In the genomic region with DNA sequence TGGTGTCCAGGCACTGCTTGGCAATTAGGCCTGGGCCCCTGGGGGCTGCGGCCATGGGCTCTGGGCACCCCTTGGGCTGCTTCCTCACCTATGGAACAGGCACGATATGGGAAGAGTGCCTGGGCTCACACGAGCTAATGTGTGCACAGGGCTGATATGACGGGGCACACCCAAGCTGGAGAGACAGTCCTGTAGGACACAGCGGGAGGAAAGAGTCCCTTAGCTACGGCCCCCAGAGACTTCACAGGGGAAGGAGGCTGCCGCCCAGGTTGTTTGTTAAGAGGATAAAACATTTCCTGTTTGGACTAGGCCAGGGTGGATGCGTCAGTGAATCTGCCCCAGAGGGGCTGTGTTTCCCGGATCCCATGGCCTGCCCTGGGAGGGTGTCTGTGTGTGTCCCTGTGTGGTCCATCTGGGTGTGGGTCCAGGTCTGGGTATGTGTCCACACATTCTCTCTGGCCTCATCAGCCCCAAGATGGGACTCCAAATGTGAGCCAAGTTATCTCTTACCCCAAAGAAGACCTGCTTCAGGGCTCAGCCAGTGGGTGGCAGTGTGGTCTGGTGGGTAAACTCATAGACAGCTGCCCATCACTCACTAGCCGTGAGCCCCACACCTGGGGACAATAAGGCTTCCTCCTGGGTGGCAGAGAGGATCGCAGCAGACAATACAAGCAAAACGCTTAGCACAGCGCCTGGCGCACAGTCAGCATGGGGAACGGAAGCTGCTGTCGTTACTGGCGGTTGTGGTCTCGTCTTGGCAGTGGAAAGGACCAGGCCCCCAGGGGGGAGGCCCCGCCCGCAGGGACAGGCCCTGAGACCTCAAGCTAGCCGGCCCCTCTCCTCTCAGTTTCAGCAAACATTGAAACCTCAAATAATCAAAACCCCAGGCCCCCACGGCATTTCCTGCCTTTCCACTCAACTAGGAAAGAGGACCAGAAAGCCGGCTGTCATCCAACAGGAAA, we compare ENCODE assay signal across 8 cellular contexts. TPM values are rescaled to one million over a fixed set of nuclear protein-coding genes. Genes with fewer than 3 reads are reported as not detected.
DNase-seq lines count a peak whose midpoint lies in the region; ATAC-seq and TF ChIP-seq lines count a peak whose summit lies in the region.

No MANE protein-coding gene starts in this region.

- peak; percentile 63 for TF ChIP-seq CTCF in PC-3 (conservative IDR thresholded peaks at IDR 0.05; ENCODE audit: low read depth, low read length)

- CTCF ChIA-PET in PC-3 (lab: Charles Lee) = interaction anchor here (0.6 to 2.1 kb wide), 2 partner anchors 23 to 43 kb away, joined by 4 to 6 read pairs; no protein-coding TSS in a partner anchor
- CTCF ChIA-PET in activated naive CD4-positive, alpha-beta T cell treated with anti-CD3 and anti-CD28 coated beads, Interleukin-2, amount 10 ng/mL, durations not matched to agents 7 days and 5 days (lab: Charles Lee) = interaction anchor here (1.1 to 2.1 kb wide), 2 partner anchors 41 to 43 kb away, joined by 4 to 7 read pairs; no protein-coding TSS in a partner anchor

- no peaks in the 10 kb centered on the region for H3F3A ChIP-seq in PC-3 (ENCODE audit: low read length, unreplicated experiment)

- H3K79me2 ChIP-seq in PC-3 (ENCODE audit: low read length) = no peaks in the 10 kb centered on the region

- POLR2A ChIA-PET in PC-3 (lab: Charles Lee; ENCODE audit: unreplicated experiment) = no interaction called here

- no peak overlapping the region for H3K4me3 Mint-ChIP-seq in activated naive CD4-positive, alpha-beta T cell treated with anti-CD3 and anti-CD28 coated beads, Interleukin-2, amount 10 ng/mL, durations not matched to agents 7 days and 5 days

- no TSS peak for BruUV-seq in PC-3 (replicated peaks; lab: Mats Ljungman, UMichigan)

- H3K9me2 ChIP-seq in PC-3 (replicated peaks; ENCODE audit: low read length) = no peaks in the 10 kb centered on the region

- H3K4me1 Mint-ChIP-seq in activated naive CD4-positive, alpha-beta T cell treated with anti-CD3 and anti-CD28 coated beads, Interleukin-2, amount 10 ng/mL, durations not matched to agents 7 days and 5 days = peaks cover 22% of the 10 kb centered on the region

- H3K27me3 Mint-ChIP-seq in activated naive CD4-positive, alpha-beta T cell treated with anti-CD3 and anti-CD28 coated beads, Interleukin-2, amount 10 ng/mL, durations not matched to agents 7 days and 5 days = peaks cover 91% of the 10 kb centered on the region

- H3K9me3 ChIP-seq in PC-3 (ENCODE audit: low read length) = no peaks in the 10 kb centered on the region

- H3K4me2 ChIP-seq in PC-3 (ENCODE audit: low read length) = no peak overlapping the region

- H3K4me1 ChIP-seq in PC-3 (ENCODE audit: insufficient read depth, low read length) = no peaks in the 10 kb centered on the region

- H3K4me3 ChIP-seq in PC-3 (ENCODE audit: low read length) = no peak overlapping the region

- H3K27ac ChIP-seq in PC-3 (ENCODE audit: low read length) = no peak overlapping the region

- no peak overlapping the region for H3K27ac Mint-ChIP-seq in activated naive CD4-positive, alpha-beta T cell treated with anti-CD3 and anti-CD28 coated beads, Interleukin-2, amount 10 ng/mL, durations not matched to agents 7 days and 5 days

- H2AFZ ChIP-seq in PC-3 (ENCODE audit: low read length) = no peak overlapping the region

- no peaks in the 10 kb centered on the region for H4K20me1 ChIP-seq in PC-3 (ENCODE audit: low read length)

- ATAC-seq in GM18861 (IDR thresholded peaks at IDR 0.05; ENCODE audit: unreplicated experiment) = peak; percentile 55
- peak; percentile 52 for ATAC-seq in HG03064 (IDR thresholded peaks at IDR 0.05; ENCODE audit: low read depth, unreplicated experiment)
- ATAC-seq in PC-3 = peak; percentile 33; the same call in 1 of the 2 replicates

- H3K36me3 Mint-ChIP-seq in activated naive CD4-positive, alpha-beta T cell treated with anti-CD3 and anti-CD28 coated beads, Interleukin-2, amount 10 ng/mL, durations not matched to agents 7 days and 5 days = no peaks in the 10 kb centered on the region

- H3K9ac ChIP-seq in PC-3 (ENCODE audit: low read length) = no peak overlapping the region

- no peaks in the 10 kb centered on the region for H3K9me3 Mint-ChIP-seq in activated naive CD4-positive, alpha-beta T cell treated with anti-CD3 and anti-CD28 coated beads, Interleukin-2, amount 10 ng/mL, durations not matched to agents 7 days and 5 days

- H3K36me3 ChIP-seq in PC-3 (ENCODE audit: low read depth, low read length) = no peaks in the 10 kb centered on the region

- H3K27me3 ChIP-seq in PC-3 (ENCODE audit: low read length) = no peaks in the 10 kb centered on the region

- intact Hi-C loops in PC-3 (cut with micrococcal nuclease) = loop anchor here (2.0 kb wide), 1 partner anchor 42 kb away; no protein-coding TSS in a partner anchor

- DNase-seq in Ammon's horn (ENCODE audit: low spot score) (peak; percentile 82), PC-3 (peak; percentile 31), iPS-NIHi7 (ENCODE audit: extremely low spot score) (peak; percentile 81), NCI-H1105 (lab: John Stamatoyannopoulos, UW) (no peak)
- peak; percentile 61 for DNase-seq in activated naive CD4-positive, alpha-beta T cell treated with anti-CD3 and anti-CD28 coated beads, Interleukin-2, amount 10 ng/mL, durations not matched to agents 7 days and 5 days
- peak; percentile 28 to 47 (median 41) for DNase-seq in stimulated activated CD4-positive, alpha-beta T cell treated with anti-CD3 and anti-CD28 coated beads, TNF-alpha, amount 100 ng/mL, for 48 hours (ENCODE audit: low read depth in 3 of 3)

RNA-seq across cellular contexts. Expression of gene EMID1, which starts 3.2 kb away (rescaled TPM):
- 1.2 and 1.3 TPM in 2 replicates for total RNA-seq in PC-3 (2014; rRNA removed)
